ENCODE assay signal across 1 cellular context in genomic region chr11:67353317-67354313, GRCh38.
TF ChIP-seq lines count a peak whose summit lies in the region.

Gene POLD4 (minus strand): TSS chr11:67353546. CDS start chr11:67353399, 147 bp downstream.

TF ChIP-seq in HepG2, 621 proteins besides CTCF, POLR2A, EP300 and RAD21 (continued from another document and continues in another):
- TF ChIP-seq, protein P1, sequence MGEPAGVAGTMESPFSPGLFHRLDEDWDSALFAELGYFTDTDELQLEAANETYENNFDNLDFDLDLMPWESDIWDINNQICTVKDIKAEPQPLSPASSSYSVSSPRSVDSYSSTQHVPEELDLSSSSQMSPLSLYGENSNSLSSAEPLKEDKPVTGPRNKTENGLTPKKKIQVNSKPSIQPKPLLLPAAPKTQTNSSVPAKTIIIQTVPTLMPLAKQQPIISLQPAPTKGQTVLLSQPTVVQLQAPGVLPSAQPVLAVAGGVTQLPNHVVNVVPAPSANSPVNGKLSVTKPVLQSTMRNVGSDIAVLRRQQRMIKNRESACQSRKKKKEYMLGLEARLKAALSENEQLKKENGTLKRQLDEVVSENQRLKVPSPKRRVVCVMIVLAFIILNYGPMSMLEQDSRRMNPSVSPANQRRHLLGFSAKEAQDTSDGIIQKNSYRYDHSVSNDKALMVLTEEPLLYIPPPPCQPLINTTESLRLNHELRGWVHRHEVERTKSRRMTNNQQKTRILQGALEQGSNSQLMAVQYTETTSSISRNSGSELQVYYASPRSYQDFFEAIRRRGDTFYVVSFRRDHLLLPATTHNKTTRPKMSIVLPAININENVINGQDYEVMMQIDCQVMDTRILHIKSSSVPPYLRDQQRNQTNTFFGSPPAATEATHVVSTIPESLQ (CRISPR knock-in tag; conservative IDR thresholded peaks at IDR 0.05), result no peak
- TF ChIP-seq POGK (CRISPR knock-in tag; conservative IDR thresholded peaks at IDR 0.05) (no peak), NFE2L1 (CRISPR knock-in tag; IDR thresholded peaks at IDR 0.05; ENCODE audit: borderline replicate concordance) (no peak), REST (IDR thresholded peaks at IDR 0.05; ENCODE audit: borderline replicate concordance in 1 of 2, low read depth in 1 of 2, low read length in 2 of 2) (no peak), ERF (CRISPR knock-in tag; IDR thresholded peaks at IDR 0.05) (peak; percentile 41; the same call in 1 of the 2 replicates), GTF3A (CRISPR knock-in tag; conservative IDR thresholded peaks at IDR 0.05) (no peak), RBM39 (IDR thresholded peaks at IDR 0.05; ENCODE audit: low read depth, low read length, poor library complexity, severe bottlenecking) (no peak), MXD1 (CRISPR knock-in tag; IDR thresholded peaks at IDR 0.05) (peak; percentile 71), RXRA (CRISPR knock-in tag; IDR thresholded peaks at IDR 0.05) (0 out of 2 replicates have a peak, but pooled peaks have one; percentile 11), SP140L (CRISPR knock-in tag; IDR thresholded peaks at IDR 0.05; ENCODE audit: borderline replicate concordance) (no peak), ZHX1 (CRISPR knock-in tag; IDR thresholded peaks at IDR 0.05; ENCODE audit: low read depth) (0 out of 2 replicates have a peak, but pooled peaks have one; percentile 43), MYNN (CRISPR knock-in tag; IDR thresholded peaks at IDR 0.05; ENCODE audit: low read depth) (no peak), ZBTB8A (CRISPR knock-in tag; IDR thresholded peaks at IDR 0.05; ENCODE audit: borderline replicate concordance, low read depth) (no peak), SMARCE1 (IDR thresholded peaks at IDR 0.05; ENCODE audit: borderline replicate concordance) (no peak), KLF12 (CRISPR knock-in tag; IDR thresholded peaks at IDR 0.05; ENCODE audit: borderline replicate concordance) (0 out of 2 replicates have a peak, but pooled peaks have one; percentile 32), XBP1 (CRISPR knock-in tag; IDR thresholded peaks at IDR 0.05) (no peak), HOXA9 (CRISPR knock-in tag; IDR thresholded peaks at IDR 0.05; ENCODE audit: borderline replicate concordance) (no peak), TFDP1 (CRISPR knock-in tag; IDR thresholded peaks at IDR 0.05; ENCODE audit: borderline replicate concordance) (no peak), CENPX (CRISPR knock-in tag; IDR thresholded peaks at IDR 0.05) (no peak), ZNF143 (CRISPR knock-in tag; IDR thresholded peaks at IDR 0.05) (peak; percentile 49; the same call in 1 of the 2 replicates), CSRNP2 (CRISPR knock-in tag; conservative IDR thresholded peaks at IDR 0.05; ENCODE audit: low read depth) (no peak), SP1 (IDR thresholded peaks at IDR 0.05) (no peak), SP1 (CRISPR knock-in tag; IDR thresholded peaks at IDR 0.05) (peak; percentile 86), ZNF10 (CRISPR knock-in tag; IDR thresholded peaks at IDR 0.05; ENCODE audit: borderline replicate concordance, low read depth) (no peak), RAD51 (IDR thresholded peaks at IDR 0.05; ENCODE audit: borderline replicate concordance) (no peak)
- TF ChIP-seq, protein P2, sequence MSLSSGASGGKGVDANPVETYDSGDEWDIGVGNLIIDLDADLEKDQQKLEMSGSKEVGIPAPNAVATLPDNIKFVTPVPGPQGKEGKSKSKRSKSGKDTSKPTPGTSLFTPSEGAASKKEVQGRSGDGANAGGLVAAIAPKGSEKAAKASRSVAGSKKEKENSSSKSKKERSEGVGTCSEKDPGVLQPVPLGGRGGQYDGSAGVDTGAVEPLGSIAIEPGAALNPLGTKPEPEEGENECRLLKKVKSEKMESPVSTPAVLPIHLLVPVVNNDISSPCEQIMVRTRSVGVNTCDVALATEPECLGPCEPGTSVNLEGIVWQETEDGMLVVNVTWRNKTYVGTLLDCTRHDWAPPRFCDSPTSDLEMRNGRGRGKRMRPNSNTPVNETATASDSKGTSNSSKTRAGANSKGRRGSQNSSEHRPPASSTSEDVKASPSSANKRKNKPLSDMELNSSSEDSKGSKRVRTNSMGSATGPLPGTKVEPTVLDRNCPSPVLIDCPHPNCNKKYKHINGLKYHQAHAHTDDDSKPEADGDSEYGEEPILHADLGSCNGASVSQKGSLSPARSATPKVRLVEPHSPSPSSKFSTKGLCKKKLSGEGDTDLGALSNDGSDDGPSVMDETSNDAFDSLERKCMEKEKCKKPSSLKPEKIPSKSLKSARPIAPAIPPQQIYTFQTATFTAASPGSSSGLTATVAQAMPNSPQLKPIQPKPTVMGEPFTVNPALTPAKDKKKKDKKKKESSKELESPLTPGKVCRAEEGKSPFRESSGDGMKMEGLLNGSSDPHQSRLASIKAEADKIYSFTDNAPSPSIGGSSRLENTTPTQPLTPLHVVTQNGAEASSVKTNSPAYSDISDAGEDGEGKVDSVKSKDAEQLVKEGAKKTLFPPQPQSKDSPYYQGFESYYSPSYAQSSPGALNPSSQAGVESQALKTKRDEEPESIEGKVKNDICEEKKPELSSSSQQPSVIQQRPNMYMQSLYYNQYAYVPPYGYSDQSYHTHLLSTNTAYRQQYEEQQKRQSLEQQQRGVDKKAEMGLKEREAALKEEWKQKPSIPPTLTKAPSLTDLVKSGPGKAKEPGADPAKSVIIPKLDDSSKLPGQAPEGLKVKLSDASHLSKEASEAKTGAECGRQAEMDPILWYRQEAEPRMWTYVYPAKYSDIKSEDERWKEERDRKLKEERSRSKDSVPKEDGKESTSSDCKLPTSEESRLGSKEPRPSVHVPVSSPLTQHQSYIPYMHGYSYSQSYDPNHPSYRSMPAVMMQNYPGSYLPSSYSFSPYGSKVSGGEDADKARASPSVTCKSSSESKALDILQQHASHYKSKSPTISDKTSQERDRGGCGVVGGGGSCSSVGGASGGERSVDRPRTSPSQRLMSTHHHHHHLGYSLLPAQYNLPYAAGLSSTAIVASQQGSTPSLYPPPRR (CRISPR knock-in tag; IDR thresholded peaks at IDR 0.05; ENCODE audit: borderline replicate concordance), result no peak
- TF ChIP-seq, protein P3, sequence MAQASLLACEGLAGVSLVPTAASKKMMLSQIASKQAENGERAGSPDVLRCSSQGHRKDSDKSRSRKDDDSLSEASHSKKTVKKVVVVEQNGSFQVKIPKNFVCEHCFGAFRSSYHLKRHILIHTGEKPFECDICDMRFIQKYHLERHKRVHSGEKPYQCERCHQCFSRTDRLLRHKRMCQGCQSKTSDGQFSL (CRISPR knock-in tag; IDR thresholded peaks at IDR 0.05), result peak; percentile 80; the same call in 1 of the 2 replicates
- TF ChIP-seq, protein P4, sequence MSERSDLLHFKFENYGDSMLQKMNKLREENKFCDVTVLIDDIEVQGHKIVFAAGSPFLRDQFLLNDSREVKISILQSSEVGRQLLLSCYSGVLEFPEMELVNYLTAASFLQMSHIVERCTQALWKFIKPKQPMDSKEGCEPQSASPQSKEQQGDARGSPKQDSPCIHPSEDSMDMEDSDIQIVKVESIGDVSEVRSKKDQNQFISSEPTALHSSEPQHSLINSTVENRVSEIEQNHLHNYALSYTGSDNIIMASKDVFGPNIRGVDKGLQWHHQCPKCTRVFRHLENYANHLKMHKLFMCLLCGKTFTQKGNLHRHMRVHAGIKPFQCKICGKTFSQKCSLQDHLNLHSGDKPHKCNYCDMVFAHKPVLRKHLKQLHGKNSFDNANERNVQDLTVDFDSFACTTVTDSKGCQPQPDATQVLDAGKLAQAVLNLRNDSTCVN (CRISPR knock-in tag; IDR thresholded peaks at IDR 0.05; ENCODE audit: borderline replicate concordance), result peak; percentile 58; the same call in 1 of the 2 replicates
- TF ChIP-seq, protein P5, sequence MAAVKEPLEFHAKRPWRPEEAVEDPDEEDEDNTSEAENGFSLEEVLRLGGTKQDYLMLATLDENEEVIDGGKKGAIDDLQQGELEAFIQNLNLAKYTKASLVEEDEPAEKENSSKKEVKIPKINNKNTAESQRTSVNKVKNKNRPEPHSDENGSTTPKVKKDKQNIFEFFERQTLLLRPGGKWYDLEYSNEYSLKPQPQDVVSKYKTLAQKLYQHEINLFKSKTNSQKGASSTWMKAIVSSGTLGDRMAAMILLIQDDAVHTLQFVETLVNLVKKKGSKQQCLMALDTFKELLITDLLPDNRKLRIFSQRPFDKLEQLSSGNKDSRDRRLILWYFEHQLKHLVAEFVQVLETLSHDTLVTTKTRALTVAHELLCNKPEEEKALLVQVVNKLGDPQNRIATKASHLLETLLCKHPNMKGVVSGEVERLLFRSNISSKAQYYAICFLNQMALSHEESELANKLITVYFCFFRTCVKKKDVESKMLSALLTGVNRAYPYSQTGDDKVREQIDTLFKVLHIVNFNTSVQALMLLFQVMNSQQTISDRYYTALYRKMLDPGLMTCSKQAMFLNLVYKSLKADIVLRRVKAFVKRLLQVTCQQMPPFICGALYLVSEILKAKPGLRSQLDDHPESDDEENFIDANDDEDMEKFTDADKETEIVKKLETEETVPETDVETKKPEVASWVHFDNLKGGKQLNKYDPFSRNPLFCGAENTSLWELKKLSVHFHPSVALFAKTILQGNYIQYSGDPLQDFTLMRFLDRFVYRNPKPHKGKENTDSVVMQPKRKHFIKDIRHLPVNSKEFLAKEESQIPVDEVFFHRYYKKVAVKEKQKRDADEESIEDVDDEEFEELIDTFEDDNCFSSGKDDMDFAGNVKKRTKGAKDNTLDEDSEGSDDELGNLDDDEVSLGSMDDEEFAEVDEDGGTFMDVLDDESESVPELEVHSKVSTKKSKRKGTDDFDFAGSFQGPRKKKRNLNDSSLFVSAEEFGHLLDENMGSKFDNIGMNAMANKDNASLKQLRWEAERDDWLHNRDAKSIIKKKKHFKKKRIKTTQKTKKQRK (IDR thresholded peaks at IDR 0.05; ENCODE audit: low read length), result no peak
